In genomic region chr9:121748727-121749546, GRCh38 we compare ENCODE assay signal across 10 cellular contexts.
DNase-seq lines count a peak whose midpoint lies in the region; ATAC-seq and TF ChIP-seq lines count a peak whose summit lies in the region.
"Had no signal": no experiment of that assay in that cellular context is flagged by ENCODE, and none has a peak within 500 bp of the region (broad histone marks: within the 10 kb centered on the region; RNA-seq: fewer than 3 reads in every experiment).

No MANE protein-coding gene starts in this region.

- H3K4me1 ChIP-seq in OCI-LY1 (ENCODE audit: insufficient read depth, low read length, severe bottlenecking) (peaks cover 49% of the 10 kb centered on the region), esophagus muscularis mucosa (peaks cover 95 to 100% (median 100%) of the 10 kb centered on the region in 4 donors), neural progenitor cell (peaks cover 37% of the 10 kb centered on the region), upper lobe of left lung (peaks cover 54 to 79% (median 71%) of the 10 kb centered on the region in 4 donors)

- no peaks in the 10 kb centered on the region for H3K9me2 ChIP-seq in OCI-LY1 (ENCODE audit: low read depth, low read length)

- H3K36me3 ChIP-seq in OCI-LY1 (ENCODE audit: insufficient read depth, low read length), result no peaks in the 10 kb centered on the region
- H3K36me3 ChIP-seq in esophagus muscularis mucosa, result peaks cover 0 to 8% (median 0%) of the 10 kb centered on the region in 4 donors
- no peaks in the 10 kb centered on the region for H3K36me3 ChIP-seq in neural progenitor cell
- peaks cover 0 to 9% (median 0%) of the 10 kb centered on the region in 4 donors for H3K36me3 ChIP-seq in upper lobe of left lung

- no peaks in the 10 kb centered on the region for H3K9me3 Mint-ChIP-seq in neural progenitor cell

- H3K27ac ChIP-seq in OCI-LY1 (ENCODE audit: low read depth, low read length, poor library complexity, severe bottlenecking) (peak overlapping the region; percentile 93), esophagus muscularis mucosa (replicated peaks in 1 of 4) (peak overlapping the region; percentile 69 to 94 (median 86)), neural progenitor cell (no peak overlapping the region), upper lobe of left lung (peak overlapping the region in 3 of 4 donors; percentile 4 to 45 (median 41))
- H3K27ac ChIP-seq: VCaP had no signal

- ATAC-seq in upper lobe of left lung (ENCODE audit: low FRiP score in 2 of 2) (peak in 1 of 2 donors; percentile 2), GM21526 (IDR thresholded peaks at IDR 0.05; ENCODE audit: low FRiP score, unreplicated experiment) (no peak)

- H3K9ac ChIP-seq in OCI-LY1 (ENCODE audit: low read length), result no peak overlapping the region; the same call in 1 of the 2 replicates
- no peak overlapping the region for H3K9ac ChIP-seq in neural progenitor cell

- H3F3A ChIP-seq in OCI-LY1 (ENCODE audit: insufficient read depth, low read length) (no peaks in the 10 kb centered on the region), neural progenitor cell (ENCODE audit: low read depth) (peaks cover 17% of the 10 kb centered on the region)

- H3K4me1 Mint-ChIP-seq in neural progenitor cell, result peaks cover 46% of the 10 kb centered on the region

- H3K4me2 ChIP-seq in OCI-LY1 (ENCODE audit: low read length), result peak overlapping the region; percentile 31; the same call in 1 of the 2 replicates
- no peak overlapping the region for H3K4me2 ChIP-seq in neural progenitor cell

- no peak overlapping the region for H3K4me3 Mint-ChIP-seq in neural progenitor cell

- no peak overlapping the region for H2AFZ ChIP-seq in OCI-LY1 (ENCODE audit: low read length)
- H2AFZ ChIP-seq in neural progenitor cell (replicated peaks), result no peak overlapping the region

- TF ChIP-seq EP300 in esophagus muscularis mucosa (IDR thresholded peaks at IDR 0.05), result peak; percentile 10
- TF ChIP-seq EP300 in upper lobe of left lung (IDR thresholded peaks at IDR 0.05), result no peak

- intact Hi-C loops in esophagus muscularis mucosa (cut with DNase I), result no loop called here

- H3K36me3 Mint-ChIP-seq in neural progenitor cell, result no peaks in the 10 kb centered on the region

- no peaks in the 10 kb centered on the region for H3K79me2 ChIP-seq in OCI-LY1 (ENCODE audit: insufficient read depth, low read length)
- H3K79me2 ChIP-seq in neural progenitor cell (ENCODE audit: low read depth), result peaks cover 97% of the 10 kb centered on the region

- no peak for DNase-seq in esophagus muscularis mucosa (ENCODE audit: extremely low spot score)
- no peak for DNase-seq in neural progenitor cell (ENCODE audit: low spot score)
- no peak for DNase-seq in upper lobe of left lung
- DNase-seq in T-helper 2 cell, result no peak
- DNase-seq in NCI-H82 treated with DMSO at 0.1 percent for 48 hours (lab: John Stamatoyannopoulos, UW; ENCODE audit: unreplicated experiment), result no peak
- DNase-seq: activated gamma-delta T cell, NCI-H1930 had no signal

- H3K9me3 ChIP-seq in OCI-LY1 (ENCODE audit: low read length) (no peaks in the 10 kb centered on the region), esophagus muscularis mucosa (no peaks in the 10 kb centered on the region), neural progenitor cell (ENCODE audit: low read depth) (no peaks in the 10 kb centered on the region), upper lobe of left lung (no peaks in the 10 kb centered on the region)

- H3K4me3 ChIP-seq in OCI-LY1 (ENCODE audit: low read depth, low read length, poor library complexity, severe bottlenecking) (no peak overlapping the region), esophagus muscularis mucosa (no peak overlapping the region), neural progenitor cell (no peak overlapping the region), upper lobe of left lung (no peak overlapping the region)

- H4K20me1 ChIP-seq in OCI-LY1 (ENCODE audit: insufficient read depth, low read length) (no peaks in the 10 kb centered on the region), neural progenitor cell (ENCODE audit: low read depth) (peaks cover 100% of the 10 kb centered on the region)

- peak overlapping the region; percentile 69 for H3K27ac Mint-ChIP-seq in neural progenitor cell

- no peak for TF ChIP-seq CTCF in OCI-LY1 (IDR thresholded peaks at IDR 0.05; ENCODE audit: low read length)
- peak in 2 of 3 experiments; percentile 12 to 24 for TF ChIP-seq CTCF in esophagus muscularis mucosa (IDR thresholded peaks at IDR 0.05)
- TF ChIP-seq CTCF in neural progenitor cell (IDR thresholded peaks at IDR 0.05), result no peak
- no peak for TF ChIP-seq CTCF in upper lobe of left lung (IDR thresholded peaks at IDR 0.05)

- no peak for TF ChIP-seq POLR2A in esophagus muscularis mucosa (IDR thresholded peaks at IDR 0.05; ENCODE audit: low read depth)
- no peak for TF ChIP-seq POLR2A in upper lobe of left lung (IDR thresholded peaks at IDR 0.05)

- H3K27me3 ChIP-seq in OCI-LY1 (ENCODE audit: insufficient read depth, low read length) (no peaks in the 10 kb centered on the region), esophagus muscularis mucosa (no peaks in the 10 kb centered on the region), neural progenitor cell (no peaks in the 10 kb centered on the region), upper lobe of left lung (no peaks in the 10 kb centered on the region)

- H3K27me3 Mint-ChIP-seq in neural progenitor cell (ENCODE audit: insufficient read depth, low read depth), result peaks cover 7% of the 10 kb centered on the region

- 50% methylated on average over 4 of the region's 11 CpGs for WGBS in esophagus muscularis mucosa
- 69 to 84% methylated on average over 3 to 10 of the region's 11 CpGs for WGBS in upper lobe of left lung, 2 donors

Comparison
In these comparisons a context has a peak if more than half of its experiments do, and no peak if none do; other contexts are left out.
1. CTCF ChIP-seq: peak in esophagus muscularis mucosa (2 of 3); none in OCI-LY1 (single experiment), neural progenitor cell (single experiment) and upper lobe of left lung (0 of 6).